In genomic region chr15:93719941-93720351, GRCh38 we compare ENCODE assay signal across 14 cellular contexts.
"Had no signal": no experiment of that assay in that cellular context is flagged by ENCODE, and none has a peak within 500 bp of the region (broad histone marks: within the 10 kb centered on the region; RNA-seq: fewer than 3 reads in every experiment).

No MANE protein-coding gene starts in this region.

- H3K27ac ChIP-seq: body of pancreas, hepatocyte, neural progenitor cell, ovary, right lobe of liver, spleen, suprapubic skin had no signal

- H3K4me3 ChIP-seq: body of pancreas, hepatocyte, neural progenitor cell, ovary, right lobe of liver, spleen, suprapubic skin had no signal

- ATAC-seq: activated CD4-positive, CD25-positive, alpha-beta regulatory T cell treated with anti-CD3 and anti-CD28 coated beads, Interleukin-2, amount 50 U/mL, for 24 hours; right lobe of liver had no signal

- H3K36me3 ChIP-seq: neural progenitor cell, ovary, right lobe of liver, spleen, suprapubic skin had no signal

- H3K9ac ChIP-seq: neural progenitor cell had no signal

- H3K27me3 ChIP-seq: body of pancreas, hepatocyte, neural progenitor cell, ovary, right lobe of liver, spleen, suprapubic skin had no signal

- H3K79me2 ChIP-seq: hepatocyte had no signal

- H3K9me3 ChIP-seq: ovary, right lobe of liver, spleen, suprapubic skin had no signal

- H3K4me2 ChIP-seq: hepatocyte, neural progenitor cell had no signal

- H3K4me1 ChIP-seq: body of pancreas, right lobe of liver, spleen, suprapubic skin had no signal

- DNase-seq: activated CD4-positive, alpha-beta T cell treated with anti-CD3 and anti-CD28 coated beads, Interleukin-2, amount 50 U/mL, for 1 hour; activated naive CD4-positive, alpha-beta T cell treated with anti-CD3 and anti-CD28 coated beads, Interleukin-2, amount 10 ng/mL, durations not matched to agents 7 days and 5 days; activated T-cell treated with anti-CD3 and anti-CD28 coated beads, Interleukin-2, amount 50 U/mL, for 1 hour; cerebellar nuclear complex; effector memory CD4-positive, alpha-beta T cell; islet precursor cell; ovary; right lobe of liver; spleen had no signal

- H2AFZ ChIP-seq: hepatocyte, neural progenitor cell had no signal
